1 cellular context compared by ENCODE assay signal in the genomic region with DNA sequence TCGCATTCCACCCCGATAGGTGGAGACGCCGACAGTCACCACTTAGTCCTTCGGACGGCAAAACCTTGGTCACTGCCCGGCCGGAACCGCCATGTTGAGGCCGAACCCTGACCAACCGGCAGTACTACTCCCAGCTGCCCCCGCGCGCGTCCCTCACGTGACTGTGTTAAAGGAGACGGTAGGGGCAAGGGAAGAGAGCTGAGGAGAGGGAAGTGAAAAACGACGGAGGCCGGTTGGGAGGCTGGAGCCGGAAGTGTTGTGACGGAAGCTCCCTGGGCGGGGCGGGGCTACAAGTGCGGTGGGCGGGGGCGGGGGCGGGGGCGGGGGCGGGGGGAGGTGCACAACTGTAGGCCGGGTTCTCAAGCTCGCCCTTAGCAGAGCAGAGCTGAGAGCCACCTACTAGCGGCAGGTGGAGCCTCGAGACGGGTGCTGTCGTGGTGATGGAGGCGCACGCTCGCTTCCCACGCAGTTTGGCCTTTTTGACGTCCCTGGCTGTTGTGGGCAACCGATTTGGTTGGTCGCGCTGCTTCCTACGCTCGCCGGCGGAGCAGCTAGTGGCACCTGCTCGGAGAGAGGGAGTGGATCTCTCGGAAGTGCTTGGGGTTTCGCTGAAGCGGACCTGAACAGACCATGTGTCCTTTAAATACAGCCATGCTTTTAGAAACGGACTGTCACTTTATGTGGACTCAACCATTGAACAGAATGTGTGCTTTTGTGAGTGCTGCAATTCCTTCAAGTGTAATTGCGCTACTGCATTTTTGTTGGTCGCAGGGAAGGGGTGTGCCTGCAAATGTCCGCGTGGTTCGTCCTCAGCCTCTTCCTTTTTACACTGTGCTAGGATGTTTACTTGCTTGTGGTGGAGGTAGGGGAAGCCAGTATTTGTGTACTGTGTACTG.
TF ChIP-seq lines count a peak whose summit lies in the region.

A gene with protein sequence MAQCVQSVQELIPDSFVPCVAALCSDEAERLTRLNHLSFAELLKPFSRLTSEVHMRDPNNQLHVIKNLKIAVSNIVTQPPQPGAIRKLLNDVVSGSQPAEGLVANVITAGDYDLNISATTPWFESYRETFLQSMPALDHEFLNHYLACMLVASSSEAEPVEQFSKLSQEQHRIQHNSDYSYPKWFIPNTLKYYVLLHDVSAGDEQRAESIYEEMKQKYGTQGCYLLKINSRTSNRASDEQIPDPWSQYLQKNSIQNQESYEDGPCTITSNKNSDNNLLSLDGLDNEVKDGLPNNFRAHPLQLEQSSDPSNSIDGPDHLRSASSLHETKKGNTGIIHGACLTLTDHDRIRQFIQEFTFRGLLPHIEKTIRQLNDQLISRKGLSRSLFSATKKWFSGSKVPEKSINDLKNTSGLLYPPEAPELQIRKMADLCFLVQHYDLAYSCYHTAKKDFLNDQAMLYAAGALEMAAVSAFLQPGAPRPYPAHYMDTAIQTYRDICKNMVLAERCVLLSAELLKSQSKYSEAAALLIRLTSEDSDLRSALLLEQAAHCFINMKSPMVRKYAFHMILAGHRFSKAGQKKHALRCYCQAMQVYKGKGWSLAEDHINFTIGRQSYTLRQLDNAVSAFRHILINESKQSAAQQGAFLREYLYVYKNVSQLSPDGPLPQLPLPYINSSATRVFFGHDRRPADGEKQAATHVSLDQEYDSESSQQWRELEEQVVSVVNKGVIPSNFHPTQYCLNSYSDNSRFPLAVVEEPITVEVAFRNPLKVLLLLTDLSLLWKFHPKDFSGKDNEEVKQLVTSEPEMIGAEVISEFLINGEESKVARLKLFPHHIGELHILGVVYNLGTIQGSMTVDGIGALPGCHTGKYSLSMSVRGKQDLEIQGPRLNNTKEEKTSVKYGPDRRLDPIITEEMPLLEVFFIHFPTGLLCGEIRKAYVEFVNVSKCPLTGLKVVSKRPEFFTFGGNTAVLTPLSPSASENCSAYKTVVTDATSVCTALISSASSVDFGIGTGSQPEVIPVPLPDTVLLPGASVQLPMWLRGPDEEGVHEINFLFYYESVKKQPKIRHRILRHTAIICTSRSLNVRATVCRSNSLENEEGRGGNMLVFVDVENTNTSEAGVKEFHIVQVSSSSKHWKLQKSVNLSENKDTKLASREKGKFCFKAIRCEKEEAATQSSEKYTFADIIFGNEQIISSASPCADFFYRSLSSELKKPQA (N-terminal part only) (minus strand): TSS at position 130 of the 896 bp plus-strand sequence. CDS start 364 bp downstream, outside the sequence.

TF ChIP-seq in K562, 482 proteins besides CTCF, POLR2A, EP300 and RAD21 (continued from another document and continues in another):
- TF ChIP-seq RBM22 (IDR thresholded peaks at IDR 0.05; ENCODE audit: low read depth, low read length, poor library complexity, severe bottlenecking) (peak; percentile 70), ETV6 (IDR thresholded peaks at IDR 0.05; ENCODE audit: borderline replicate concordance in 1 of 2, low read depth in 2 of 2, low read length in 1 of 2) (peak; percentile 83 to 87; a peak in 3 of 4 replicates), ETV6 (CRISPR knock-in tag; IDR thresholded peaks at IDR 0.05; ENCODE audit: borderline replicate concordance) (no peak; the same call in 1 of the 2 replicates), POU5F1 (IDR thresholded peaks at IDR 0.05; ENCODE audit: borderline replicate concordance, low read depth, low read length, partially characterized antibody) (peak; percentile 81), SNIP1 (IDR thresholded peaks at IDR 0.05; ENCODE audit: low read depth) (no peak), E2F3 (CRISPR knock-in tag; IDR thresholded peaks at IDR 0.05) (peak; percentile 59; the same call in 1 of the 2 replicates), RBM39 (optimal IDR thresholded peaks at IDR 0.05; ENCODE audit: low read depth, low read length) (peak; percentile 73), ATF1 (CRISPR knock-in tag; IDR thresholded peaks at IDR 0.05) (peak; percentile 31), ATF1 (tag; IDR thresholded peaks at IDR 0.05) (peak; percentile 74), TAL1 (IDR thresholded peaks at IDR 0.05) (no peak), CEBPG (CRISPR knock-in tag; IDR thresholded peaks at IDR 0.05) (0 out of 2 replicates have a peak, but pooled peaks have one; percentile 27), CEBPG (tag; conservative IDR thresholded peaks at IDR 0.05 in 1 of 2, IDR thresholded peaks at IDR 0.05 in 1 of 2) (no peak), POLR2G (IDR thresholded peaks at IDR 0.05; ENCODE audit: low read depth, low read length) (peak; percentile 99), HMGN3 (IDR thresholded peaks at IDR 0.05; ENCODE audit: borderline replicate concordance, extremely low read depth, insufficient read length, low read depth, low read length) (no peak), GABPA (tag; conservative IDR thresholded peaks at IDR 0.05; ENCODE audit: low read depth) (peak; percentile 91), NR2C2 (CRISPR knock-in tag; IDR thresholded peaks at IDR 0.05) (peak; percentile 70; the same call in 1 of the 2 replicates), NR2C2 (tag; IDR thresholded peaks at IDR 0.05) (peak; percentile 89), FOXA3 (CRISPR knock-in tag; conservative IDR thresholded peaks at IDR 0.05 in 1 of 2, IDR thresholded peaks at IDR 0.05 in 1 of 2) (peak; percentile 10 to 47; a peak in 1 of 4 replicates), BHLHE40 (IDR thresholded peaks at IDR 0.05; ENCODE audit: low read length) (peak; percentile 99), ERF (CRISPR knock-in tag; IDR thresholded peaks at IDR 0.05) (peak; percentile 89; the same call in 1 of the 2 replicates), RNF2 (IDR thresholded peaks at IDR 0.05) (peak; percentile 42; the same call in 1 of the 2 replicates), HDAC2 (IDR thresholded peaks at IDR 0.05) (peak; percentile 92), SMAD4 (CRISPR knock-in tag; conservative IDR thresholded peaks at IDR 0.05) (peak; percentile 41), SLC30A9 (CRISPR knock-in tag; IDR thresholded peaks at IDR 0.05) (no peak), RAD51 (IDR thresholded peaks at IDR 0.05; ENCODE audit: borderline replicate concordance, low read depth) (peak; percentile 97), SMARCA4 (IDR thresholded peaks at IDR 0.05) (peak; percentile 21; the same call in 1 of the 2 replicates), TARDBP (IDR thresholded peaks at IDR 0.05) (no peak), ZNF174 (CRISPR knock-in tag; IDR thresholded peaks at IDR 0.05) (no peak), ZNF24 (IDR thresholded peaks at IDR 0.05) (no peak)
- TF ChIP-seq, protein P1, sequence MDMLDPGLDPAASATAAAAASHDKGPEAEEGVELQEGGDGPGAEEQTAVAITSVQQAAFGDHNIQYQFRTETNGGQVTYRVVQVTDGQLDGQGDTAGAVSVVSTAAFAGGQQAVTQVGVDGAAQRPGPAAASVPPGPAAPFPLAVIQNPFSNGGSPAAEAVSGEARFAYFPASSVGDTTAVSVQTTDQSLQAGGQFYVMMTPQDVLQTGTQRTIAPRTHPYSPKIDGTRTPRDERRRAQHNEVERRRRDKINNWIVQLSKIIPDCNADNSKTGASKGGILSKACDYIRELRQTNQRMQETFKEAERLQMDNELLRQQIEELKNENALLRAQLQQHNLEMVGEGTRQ (CRISPR knock-in tag; IDR thresholded peaks at IDR 0.05): peak; percentile 100
- TF ChIP-seq, protein P2, sequence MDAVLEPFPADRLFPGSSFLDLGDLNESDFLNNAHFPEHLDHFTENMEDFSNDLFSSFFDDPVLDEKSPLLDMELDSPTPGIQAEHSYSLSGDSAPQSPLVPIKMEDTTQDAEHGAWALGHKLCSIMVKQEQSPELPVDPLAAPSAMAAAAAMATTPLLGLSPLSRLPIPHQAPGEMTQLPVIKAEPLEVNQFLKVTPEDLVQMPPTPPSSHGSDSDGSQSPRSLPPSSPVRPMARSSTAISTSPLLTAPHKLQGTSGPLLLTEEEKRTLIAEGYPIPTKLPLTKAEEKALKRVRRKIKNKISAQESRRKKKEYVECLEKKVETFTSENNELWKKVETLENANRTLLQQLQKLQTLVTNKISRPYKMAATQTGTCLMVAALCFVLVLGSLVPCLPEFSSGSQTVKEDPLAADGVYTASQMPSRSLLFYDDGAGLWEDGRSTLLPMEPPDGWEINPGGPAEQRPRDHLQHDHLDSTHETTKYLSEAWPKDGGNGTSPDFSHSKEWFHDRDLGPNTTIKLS (IDR thresholded peaks at IDR 0.05; ENCODE audit: borderline replicate concordance, low read depth): peak; percentile 51; the same call in 1 of the 2 replicates
- TF ChIP-seq, protein P3, sequence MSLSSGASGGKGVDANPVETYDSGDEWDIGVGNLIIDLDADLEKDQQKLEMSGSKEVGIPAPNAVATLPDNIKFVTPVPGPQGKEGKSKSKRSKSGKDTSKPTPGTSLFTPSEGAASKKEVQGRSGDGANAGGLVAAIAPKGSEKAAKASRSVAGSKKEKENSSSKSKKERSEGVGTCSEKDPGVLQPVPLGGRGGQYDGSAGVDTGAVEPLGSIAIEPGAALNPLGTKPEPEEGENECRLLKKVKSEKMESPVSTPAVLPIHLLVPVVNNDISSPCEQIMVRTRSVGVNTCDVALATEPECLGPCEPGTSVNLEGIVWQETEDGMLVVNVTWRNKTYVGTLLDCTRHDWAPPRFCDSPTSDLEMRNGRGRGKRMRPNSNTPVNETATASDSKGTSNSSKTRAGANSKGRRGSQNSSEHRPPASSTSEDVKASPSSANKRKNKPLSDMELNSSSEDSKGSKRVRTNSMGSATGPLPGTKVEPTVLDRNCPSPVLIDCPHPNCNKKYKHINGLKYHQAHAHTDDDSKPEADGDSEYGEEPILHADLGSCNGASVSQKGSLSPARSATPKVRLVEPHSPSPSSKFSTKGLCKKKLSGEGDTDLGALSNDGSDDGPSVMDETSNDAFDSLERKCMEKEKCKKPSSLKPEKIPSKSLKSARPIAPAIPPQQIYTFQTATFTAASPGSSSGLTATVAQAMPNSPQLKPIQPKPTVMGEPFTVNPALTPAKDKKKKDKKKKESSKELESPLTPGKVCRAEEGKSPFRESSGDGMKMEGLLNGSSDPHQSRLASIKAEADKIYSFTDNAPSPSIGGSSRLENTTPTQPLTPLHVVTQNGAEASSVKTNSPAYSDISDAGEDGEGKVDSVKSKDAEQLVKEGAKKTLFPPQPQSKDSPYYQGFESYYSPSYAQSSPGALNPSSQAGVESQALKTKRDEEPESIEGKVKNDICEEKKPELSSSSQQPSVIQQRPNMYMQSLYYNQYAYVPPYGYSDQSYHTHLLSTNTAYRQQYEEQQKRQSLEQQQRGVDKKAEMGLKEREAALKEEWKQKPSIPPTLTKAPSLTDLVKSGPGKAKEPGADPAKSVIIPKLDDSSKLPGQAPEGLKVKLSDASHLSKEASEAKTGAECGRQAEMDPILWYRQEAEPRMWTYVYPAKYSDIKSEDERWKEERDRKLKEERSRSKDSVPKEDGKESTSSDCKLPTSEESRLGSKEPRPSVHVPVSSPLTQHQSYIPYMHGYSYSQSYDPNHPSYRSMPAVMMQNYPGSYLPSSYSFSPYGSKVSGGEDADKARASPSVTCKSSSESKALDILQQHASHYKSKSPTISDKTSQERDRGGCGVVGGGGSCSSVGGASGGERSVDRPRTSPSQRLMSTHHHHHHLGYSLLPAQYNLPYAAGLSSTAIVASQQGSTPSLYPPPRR (CRISPR knock-in tag; IDR thresholded peaks at IDR 0.05; ENCODE audit: borderline replicate concordance): 0 out of 2 replicates have a peak, but pooled peaks have one; percentile 4
- TF ChIP-seq, protein P4, sequence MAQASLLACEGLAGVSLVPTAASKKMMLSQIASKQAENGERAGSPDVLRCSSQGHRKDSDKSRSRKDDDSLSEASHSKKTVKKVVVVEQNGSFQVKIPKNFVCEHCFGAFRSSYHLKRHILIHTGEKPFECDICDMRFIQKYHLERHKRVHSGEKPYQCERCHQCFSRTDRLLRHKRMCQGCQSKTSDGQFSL (CRISPR knock-in tag; IDR thresholded peaks at IDR 0.05): peak; percentile 50; the same call in 1 of the 2 replicates
- TF ChIP-seq, protein P4 (tag; IDR thresholded peaks at IDR 0.05): peak in 1 of 2 experiments; percentile 81; a peak in 2 of 4 replicates
- TF ChIP-seq, protein P5, sequence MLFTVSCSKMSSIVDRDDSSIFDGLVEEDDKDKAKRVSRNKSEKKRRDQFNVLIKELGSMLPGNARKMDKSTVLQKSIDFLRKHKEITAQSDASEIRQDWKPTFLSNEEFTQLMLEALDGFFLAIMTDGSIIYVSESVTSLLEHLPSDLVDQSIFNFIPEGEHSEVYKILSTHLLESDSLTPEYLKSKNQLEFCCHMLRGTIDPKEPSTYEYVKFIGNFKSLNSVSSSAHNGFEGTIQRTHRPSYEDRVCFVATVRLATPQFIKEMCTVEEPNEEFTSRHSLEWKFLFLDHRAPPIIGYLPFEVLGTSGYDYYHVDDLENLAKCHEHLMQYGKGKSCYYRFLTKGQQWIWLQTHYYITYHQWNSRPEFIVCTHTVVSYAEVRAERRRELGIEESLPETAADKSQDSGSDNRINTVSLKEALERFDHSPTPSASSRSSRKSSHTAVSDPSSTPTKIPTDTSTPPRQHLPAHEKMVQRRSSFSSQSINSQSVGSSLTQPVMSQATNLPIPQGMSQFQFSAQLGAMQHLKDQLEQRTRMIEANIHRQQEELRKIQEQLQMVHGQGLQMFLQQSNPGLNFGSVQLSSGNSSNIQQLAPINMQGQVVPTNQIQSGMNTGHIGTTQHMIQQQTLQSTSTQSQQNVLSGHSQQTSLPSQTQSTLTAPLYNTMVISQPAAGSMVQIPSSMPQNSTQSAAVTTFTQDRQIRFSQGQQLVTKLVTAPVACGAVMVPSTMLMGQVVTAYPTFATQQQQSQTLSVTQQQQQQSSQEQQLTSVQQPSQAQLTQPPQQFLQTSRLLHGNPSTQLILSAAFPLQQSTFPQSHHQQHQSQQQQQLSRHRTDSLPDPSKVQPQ (CRISPR knock-in tag; IDR thresholded peaks at IDR 0.05; ENCODE audit: borderline replicate concordance): 0 out of 2 replicates have a peak, but pooled peaks have one; percentile 59
- TF ChIP-seq, protein P6, sequence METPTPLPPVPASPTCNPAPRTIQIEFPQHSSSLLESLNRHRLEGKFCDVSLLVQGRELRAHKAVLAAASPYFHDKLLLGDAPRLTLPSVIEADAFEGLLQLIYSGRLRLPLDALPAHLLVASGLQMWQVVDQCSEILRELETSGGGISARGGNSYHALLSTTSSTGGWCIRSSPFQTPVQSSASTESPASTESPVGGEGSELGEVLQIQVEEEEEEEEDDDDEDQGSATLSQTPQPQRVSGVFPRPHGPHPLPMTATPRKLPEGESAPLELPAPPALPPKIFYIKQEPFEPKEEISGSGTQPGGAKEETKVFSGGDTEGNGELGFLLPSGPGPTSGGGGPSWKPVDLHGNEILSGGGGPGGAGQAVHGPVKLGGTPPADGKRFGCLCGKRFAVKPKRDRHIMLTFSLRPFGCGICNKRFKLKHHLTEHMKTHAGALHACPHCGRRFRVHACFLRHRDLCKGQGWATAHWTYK (CRISPR knock-in tag; IDR thresholded peaks at IDR 0.05): 0 out of 2 replicates have a peak, but pooled peaks have one; percentile 65
